Comparison of ENCODE assay signal across 1 cellular context in the genomic region with DNA sequence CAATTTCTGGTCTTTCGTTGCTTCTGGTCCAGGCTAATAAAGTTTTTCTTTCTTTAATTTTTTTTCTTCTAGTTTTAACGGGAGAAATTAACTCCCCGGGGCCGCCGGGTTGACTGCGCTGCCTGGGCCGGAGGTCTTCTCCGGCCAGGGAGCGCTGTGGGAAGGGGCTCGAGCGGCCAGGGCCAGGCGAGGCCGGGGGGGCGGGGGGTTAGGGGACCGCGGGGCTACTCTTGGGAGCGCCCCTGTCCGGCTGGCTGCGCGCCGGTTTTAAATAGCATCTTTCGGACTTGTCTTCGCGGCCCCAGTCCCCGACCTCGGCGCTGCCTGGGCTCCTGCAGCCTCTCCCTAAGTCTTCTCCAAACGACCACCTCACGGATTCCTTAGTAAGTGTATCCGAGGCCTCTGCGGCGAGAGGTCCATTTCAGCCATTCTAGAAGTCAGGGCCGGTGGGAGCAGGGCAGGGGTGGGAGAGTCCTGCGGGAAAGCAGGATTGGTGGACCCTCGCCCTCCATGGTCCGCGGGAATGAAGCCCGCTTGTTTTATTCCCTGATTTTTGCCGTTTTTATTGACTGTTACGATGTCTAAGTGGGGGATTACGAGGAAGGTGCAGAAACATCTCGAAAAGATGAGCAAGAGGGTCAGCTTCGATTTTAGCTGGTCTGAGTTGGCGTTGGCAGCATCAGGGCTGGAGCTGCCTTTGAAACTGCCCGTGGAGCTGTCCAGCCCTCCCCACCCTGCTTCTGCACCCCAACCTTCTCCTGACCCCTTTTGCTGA.
TF ChIP-seq lines count a peak whose summit lies in the region.

No MANE protein-coding gene starts in this region.

TF ChIP-seq in WTC11, 78 proteins besides CTCF, POLR2A, EP300 and RAD21 (continued from another document):
- TF ChIP-seq, protein P1, sequence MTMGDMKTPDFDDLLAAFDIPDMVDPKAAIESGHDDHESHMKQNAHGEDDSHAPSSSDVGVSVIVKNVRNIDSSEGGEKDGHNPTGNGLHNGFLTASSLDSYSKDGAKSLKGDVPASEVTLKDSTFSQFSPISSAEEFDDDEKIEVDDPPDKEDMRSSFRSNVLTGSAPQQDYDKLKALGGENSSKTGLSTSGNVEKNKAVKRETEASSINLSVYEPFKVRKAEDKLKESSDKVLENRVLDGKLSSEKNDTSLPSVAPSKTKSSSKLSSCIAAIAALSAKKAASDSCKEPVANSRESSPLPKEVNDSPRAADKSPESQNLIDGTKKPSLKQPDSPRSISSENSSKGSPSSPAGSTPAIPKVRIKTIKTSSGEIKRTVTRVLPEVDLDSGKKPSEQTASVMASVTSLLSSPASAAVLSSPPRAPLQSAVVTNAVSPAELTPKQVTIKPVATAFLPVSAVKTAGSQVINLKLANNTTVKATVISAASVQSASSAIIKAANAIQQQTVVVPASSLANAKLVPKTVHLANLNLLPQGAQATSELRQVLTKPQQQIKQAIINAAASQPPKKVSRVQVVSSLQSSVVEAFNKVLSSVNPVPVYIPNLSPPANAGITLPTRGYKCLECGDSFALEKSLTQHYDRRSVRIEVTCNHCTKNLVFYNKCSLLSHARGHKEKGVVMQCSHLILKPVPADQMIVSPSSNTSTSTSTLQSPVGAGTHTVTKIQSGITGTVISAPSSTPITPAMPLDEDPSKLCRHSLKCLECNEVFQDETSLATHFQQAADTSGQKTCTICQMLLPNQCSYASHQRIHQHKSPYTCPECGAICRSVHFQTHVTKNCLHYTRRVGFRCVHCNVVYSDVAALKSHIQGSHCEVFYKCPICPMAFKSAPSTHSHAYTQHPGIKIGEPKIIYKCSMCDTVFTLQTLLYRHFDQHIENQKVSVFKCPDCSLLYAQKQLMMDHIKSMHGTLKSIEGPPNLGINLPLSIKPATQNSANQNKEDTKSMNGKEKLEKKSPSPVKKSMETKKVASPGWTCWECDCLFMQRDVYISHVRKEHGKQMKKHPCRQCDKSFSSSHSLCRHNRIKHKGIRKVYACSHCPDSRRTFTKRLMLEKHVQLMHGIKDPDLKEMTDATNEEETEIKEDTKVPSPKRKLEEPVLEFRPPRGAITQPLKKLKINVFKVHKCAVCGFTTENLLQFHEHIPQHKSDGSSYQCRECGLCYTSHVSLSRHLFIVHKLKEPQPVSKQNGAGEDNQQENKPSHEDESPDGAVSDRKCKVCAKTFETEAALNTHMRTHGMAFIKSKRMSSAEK (CRISPR knock-in tag; IDR thresholded peaks at IDR 0.05; ENCODE audit: borderline replicate concordance), result no peak
- TF ChIP-seq SP1 (CRISPR knock-in tag; conservative IDR thresholded peaks at IDR 0.05) (no peak), HMGA2 (CRISPR knock-in tag; IDR thresholded peaks at IDR 0.05) (no peak), TCF7 (CRISPR knock-in tag; IDR thresholded peaks at IDR 0.05; ENCODE audit: low read depth) (no peak), ZNF423 (CRISPR knock-in tag; IDR thresholded peaks at IDR 0.05) (no peak)
- TF ChIP-seq, protein P2, sequence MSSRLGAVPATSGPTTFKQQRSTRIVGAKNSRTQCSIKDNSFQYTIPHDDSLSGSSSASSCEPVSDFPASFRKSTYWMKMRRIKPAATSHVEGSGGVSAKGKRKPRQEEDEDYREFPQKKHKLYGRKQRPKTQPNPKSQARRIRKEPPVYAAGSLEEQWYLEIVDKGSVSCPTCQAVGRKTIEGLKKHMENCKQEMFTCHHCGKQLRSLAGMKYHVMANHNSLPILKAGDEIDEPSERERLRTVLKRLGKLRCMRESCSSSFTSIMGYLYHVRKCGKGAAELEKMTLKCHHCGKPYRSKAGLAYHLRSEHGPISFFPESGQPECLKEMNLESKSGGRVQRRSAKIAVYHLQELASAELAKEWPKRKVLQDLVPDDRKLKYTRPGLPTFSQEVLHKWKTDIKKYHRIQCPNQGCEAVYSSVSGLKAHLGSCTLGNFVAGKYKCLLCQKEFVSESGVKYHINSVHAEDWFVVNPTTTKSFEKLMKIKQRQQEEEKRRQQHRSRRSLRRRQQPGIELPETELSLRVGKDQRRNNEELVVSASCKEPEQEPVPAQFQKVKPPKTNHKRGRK (CRISPR knock-in tag; IDR thresholded peaks at IDR 0.05; ENCODE audit: borderline replicate concordance), result no peak
- TF ChIP-seq, protein P3, sequence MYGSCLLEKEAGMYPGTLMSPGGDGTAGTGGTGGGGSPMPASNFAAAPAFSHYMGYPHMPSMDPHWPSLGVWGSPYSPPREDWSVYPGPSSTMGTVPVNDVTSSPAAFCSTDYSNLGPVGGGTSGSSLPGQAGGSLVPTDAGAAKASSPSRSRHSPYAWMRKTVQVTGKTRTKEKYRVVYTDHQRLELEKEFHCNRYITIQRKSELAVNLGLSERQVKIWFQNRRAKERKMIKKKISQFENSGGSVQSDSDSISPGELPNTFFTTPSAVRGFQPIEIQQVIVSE (CRISPR knock-in tag; IDR thresholded peaks at IDR 0.05; ENCODE audit: borderline replicate concordance), result no peak
